ENCODE assay signal across 1 cellular context in the genomic region with DNA sequence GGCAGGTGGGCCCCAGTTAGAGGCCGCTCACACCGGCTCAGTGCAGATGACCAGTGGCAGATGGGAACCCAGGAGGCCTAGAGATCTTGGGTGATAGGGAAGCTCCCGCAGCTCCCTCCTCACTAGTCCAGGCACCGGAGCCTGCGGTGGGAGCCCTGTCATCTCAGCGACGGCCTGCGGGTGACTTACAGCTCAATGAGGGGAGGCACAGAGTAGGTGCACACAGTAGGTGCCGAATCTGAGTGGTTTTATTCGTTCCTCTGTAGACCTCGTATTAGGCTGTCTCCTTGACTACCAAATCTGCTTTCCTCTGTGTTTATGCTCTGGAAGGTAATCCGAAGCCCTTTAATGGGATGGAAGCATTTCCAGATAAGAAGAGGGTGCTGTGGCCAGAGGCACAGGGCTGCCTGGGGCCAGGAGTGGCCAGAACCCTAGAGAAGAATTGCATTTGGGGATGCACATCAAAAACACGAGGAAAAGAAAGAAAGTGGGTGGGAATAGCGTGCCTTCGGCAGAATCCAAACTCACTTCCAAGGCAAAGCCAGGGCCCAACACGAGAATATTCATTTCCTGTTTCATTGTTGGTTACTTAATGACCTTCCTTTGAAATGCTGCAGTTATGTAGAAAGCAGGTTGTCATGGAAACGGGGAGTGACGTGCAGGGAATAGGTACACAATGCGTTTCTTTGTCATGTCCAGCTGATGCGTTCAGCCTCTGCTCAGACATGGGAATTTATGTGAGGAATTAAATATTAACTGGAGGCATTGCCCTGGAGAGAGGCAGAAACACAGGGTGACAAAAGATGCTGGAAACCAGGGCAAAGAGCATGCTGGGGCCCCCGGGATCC.
A peak's percentile ranks its signal among the peaks of the same experiment; 100 is the strongest.
TF ChIP-seq lines count a peak whose summit lies in the region.

No MANE protein-coding gene starts in this region.

TF ChIP-seq in HepG2, 621 proteins besides CTCF, POLR2A, EP300 and RAD21 (continued from another document and continues in another):
- TF ChIP-seq, protein P1, sequence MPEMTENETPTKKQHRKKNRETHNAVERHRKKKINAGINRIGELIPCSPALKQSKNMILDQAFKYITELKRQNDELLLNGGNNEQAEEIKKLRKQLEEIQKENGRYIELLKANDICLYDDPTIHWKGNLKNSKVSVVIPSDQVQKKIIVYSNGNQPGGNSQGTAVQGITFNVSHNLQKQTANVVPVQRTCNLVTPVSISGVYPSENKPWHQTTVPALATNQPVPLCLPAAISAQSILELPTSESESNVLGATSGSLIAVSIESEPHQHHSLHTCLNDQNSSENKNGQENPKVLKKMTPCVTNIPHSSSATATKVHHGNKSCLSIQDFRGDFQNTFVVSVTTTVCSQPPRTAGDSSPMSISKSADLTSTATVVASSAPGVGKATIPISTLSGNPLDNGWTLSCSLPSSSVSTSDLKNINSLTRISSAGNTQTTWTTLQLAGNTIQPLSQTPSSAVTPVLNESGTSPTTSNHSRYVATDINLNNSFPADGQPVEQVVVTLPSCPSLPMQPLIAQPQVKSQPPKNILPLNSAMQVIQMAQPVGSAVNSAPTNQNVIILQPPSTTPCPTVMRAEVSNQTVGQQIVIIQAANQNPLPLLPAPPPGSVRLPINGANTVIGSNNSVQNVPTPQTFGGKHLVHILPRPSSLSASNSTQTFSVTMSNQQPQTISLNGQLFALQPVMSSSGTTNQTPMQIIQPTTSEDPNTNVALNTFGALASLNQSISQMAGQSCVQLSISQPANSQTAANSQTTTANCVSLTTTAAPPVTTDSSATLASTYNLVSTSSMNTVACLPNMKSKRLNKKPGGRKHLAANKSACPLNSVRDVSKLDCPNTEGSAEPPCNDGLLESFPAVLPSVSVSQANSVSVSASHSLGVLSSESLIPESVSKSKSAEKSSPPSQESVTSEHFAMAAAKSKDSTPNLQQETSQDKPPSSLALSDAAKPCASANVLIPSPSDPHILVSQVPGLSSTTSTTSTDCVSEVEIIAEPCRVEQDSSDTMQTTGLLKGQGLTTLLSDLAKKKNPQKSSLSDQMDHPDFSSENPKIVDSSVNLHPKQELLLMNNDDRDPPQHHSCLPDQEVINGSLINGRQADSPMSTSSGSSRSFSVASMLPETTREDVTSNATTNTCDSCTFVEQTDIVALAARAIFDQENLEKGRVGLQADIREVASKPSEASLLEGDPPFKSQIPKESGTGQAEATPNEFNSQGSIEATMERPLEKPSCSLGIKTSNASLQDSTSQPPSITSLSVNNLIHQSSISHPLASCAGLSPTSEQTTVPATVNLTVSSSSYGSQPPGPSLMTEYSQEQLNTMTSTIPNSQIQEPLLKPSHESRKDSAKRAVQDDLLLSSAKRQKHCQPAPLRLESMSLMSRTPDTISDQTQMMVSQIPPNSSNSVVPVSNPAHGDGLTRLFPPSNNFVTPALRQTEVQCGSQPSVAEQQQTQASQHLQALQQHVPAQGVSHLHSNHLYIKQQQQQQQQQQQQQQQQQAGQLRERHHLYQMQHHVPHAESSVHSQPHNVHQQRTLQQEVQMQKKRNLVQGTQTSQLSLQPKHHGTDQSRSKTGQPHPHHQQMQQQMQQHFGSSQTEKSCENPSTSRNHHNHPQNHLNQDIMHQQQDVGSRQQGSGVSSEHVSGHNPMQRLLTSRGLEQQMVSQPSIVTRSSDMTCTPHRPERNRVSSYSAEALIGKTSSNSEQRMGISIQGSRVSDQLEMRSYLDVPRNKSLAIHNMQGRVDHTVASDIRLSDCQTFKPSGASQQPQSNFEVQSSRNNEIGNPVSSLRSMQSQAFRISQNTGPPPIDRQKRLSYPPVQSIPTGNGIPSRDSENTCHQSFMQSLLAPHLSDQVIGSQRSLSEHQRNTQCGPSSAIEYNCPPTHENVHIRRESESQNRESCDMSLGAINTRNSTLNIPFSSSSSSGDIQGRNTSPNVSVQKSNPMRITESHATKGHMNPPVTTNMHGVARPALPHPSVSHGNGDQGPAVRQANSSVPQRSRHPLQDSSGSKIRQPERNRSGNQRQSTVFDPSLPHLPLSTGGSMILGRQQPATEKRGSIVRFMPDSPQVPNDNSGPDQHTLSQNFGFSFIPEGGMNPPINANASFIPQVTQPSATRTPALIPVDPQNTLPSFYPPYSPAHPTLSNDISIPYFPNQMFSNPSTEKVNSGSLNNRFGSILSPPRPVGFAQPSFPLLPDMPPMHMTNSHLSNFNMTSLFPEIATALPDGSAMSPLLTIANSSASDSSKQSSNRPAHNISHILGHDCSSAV (CRISPR knock-in tag; IDR thresholded peaks at IDR 0.05; ENCODE audit: borderline replicate concordance), result no peak
- TF ChIP-seq NAIF1 (CRISPR knock-in tag; IDR thresholded peaks at IDR 0.05; ENCODE audit: borderline replicate concordance) (no peak), ZFY (CRISPR knock-in tag; IDR thresholded peaks at IDR 0.05) (peak; percentile 69; the same call in 1 of the 2 replicates), ZNF724P (CRISPR knock-in tag; IDR thresholded peaks at IDR 0.05; ENCODE audit: borderline replicate concordance) (0 out of 2 replicates have a peak, but pooled peaks have one; percentile 19), ZNF816 (CRISPR knock-in tag; IDR thresholded peaks at IDR 0.05; ENCODE audit: borderline replicate concordance) (no peak; the same call in 1 of the 2 replicates), KLF16 (CRISPR knock-in tag; IDR thresholded peaks at IDR 0.05) (no peak; a peak in 1 of 4 replicates), MLLT10 (CRISPR knock-in tag; IDR thresholded peaks at IDR 0.05) (no peak), SALL1 (CRISPR knock-in tag; IDR thresholded peaks at IDR 0.05) (peak; percentile 84), ZFP36L2 (CRISPR knock-in tag; IDR thresholded peaks at IDR 0.05) (no peak), ZKSCAN1 (IDR thresholded peaks at IDR 0.05; ENCODE audit: low read length) (peak; percentile 98), ZNF510 (CRISPR knock-in tag; IDR thresholded peaks at IDR 0.05; ENCODE audit: low read depth) (no peak), MXD4 (CRISPR knock-in tag; IDR thresholded peaks at IDR 0.05) (peak; percentile 24; the same call in 1 of the 2 replicates), ZNF619 (CRISPR knock-in tag; IDR thresholded peaks at IDR 0.05) (0 out of 2 replicates have a peak, but pooled peaks have one; percentile 29), NCOA2 (CRISPR knock-in tag; IDR thresholded peaks at IDR 0.05) (peak; percentile 76; the same call in 1 of the 2 replicates), HOXA7 (CRISPR knock-in tag; IDR thresholded peaks at IDR 0.05) (no peak), SP5 (CRISPR knock-in tag; IDR thresholded peaks at IDR 0.05; ENCODE audit: borderline replicate concordance, low read depth) (no peak; the same call in 1 of the 2 replicates), TBX2 (CRISPR knock-in tag; IDR thresholded peaks at IDR 0.05; ENCODE audit: borderline replicate concordance) (peak; percentile 95), ZNF7 (CRISPR knock-in tag; IDR thresholded peaks at IDR 0.05) (no peak), RCOR2 (CRISPR knock-in tag; IDR thresholded peaks at IDR 0.05) (peak; percentile 76; the same call in 1 of the 2 replicates), ATM (IDR thresholded peaks at IDR 0.05; ENCODE audit: borderline replicate concordance) (peak; percentile 72; the same call in 1 of the 2 replicates), SATB2 (CRISPR knock-in tag; IDR thresholded peaks at IDR 0.05) (no peak), SAP130 (CRISPR knock-in tag; IDR thresholded peaks at IDR 0.05; ENCODE audit: low read depth) (peak; percentile 97), CBX1 (IDR thresholded peaks at IDR 0.05; ENCODE audit: low read depth) (no peak), TRIM24 (CRISPR knock-in tag; IDR thresholded peaks at IDR 0.05) (no peak), KDM5A (IDR thresholded peaks at IDR 0.05; ENCODE audit: borderline replicate concordance, low read length) (no peak; the same call in 1 of the 2 replicates), KLF6 (CRISPR knock-in tag; IDR thresholded peaks at IDR 0.05) (no peak; the same call in 1 of the 2 replicates), REPIN1 (CRISPR knock-in tag; IDR thresholded peaks at IDR 0.05; ENCODE audit: borderline replicate concordance, low read depth) (peak; percentile 68; the same call in 1 of the 2 replicates), ATF7-NPFF (CRISPR knock-in tag; IDR thresholded peaks at IDR 0.05; ENCODE audit: low read depth) (no peak), ZFP1 (CRISPR knock-in tag; IDR thresholded peaks at IDR 0.05) (no peak; the same call in 1 of the 2 replicates)
- TF ChIP-seq, protein P2, sequence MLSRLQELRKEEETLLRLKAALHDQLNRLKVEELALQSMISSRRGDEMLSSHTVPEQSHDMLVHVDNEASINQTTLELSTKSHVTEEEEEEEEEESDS (CRISPR knock-in tag; IDR thresholded peaks at IDR 0.05; ENCODE audit: borderline replicate concordance), result peak; percentile 77; the same call in 1 of the 2 replicates
- TF ChIP-seq, protein P3, sequence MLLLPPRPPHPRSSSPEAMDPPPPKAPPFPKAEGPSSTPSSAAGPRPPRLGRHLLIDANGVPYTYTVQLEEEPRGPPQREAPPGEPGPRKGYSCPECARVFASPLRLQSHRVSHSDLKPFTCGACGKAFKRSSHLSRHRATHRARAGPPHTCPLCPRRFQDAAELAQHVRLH (CRISPR knock-in tag; IDR thresholded peaks at IDR 0.05; ENCODE audit: borderline replicate concordance, low read depth), result peak; percentile 56; the same call in 1 of the 2 replicates
- TF ChIP-seq, protein P4, sequence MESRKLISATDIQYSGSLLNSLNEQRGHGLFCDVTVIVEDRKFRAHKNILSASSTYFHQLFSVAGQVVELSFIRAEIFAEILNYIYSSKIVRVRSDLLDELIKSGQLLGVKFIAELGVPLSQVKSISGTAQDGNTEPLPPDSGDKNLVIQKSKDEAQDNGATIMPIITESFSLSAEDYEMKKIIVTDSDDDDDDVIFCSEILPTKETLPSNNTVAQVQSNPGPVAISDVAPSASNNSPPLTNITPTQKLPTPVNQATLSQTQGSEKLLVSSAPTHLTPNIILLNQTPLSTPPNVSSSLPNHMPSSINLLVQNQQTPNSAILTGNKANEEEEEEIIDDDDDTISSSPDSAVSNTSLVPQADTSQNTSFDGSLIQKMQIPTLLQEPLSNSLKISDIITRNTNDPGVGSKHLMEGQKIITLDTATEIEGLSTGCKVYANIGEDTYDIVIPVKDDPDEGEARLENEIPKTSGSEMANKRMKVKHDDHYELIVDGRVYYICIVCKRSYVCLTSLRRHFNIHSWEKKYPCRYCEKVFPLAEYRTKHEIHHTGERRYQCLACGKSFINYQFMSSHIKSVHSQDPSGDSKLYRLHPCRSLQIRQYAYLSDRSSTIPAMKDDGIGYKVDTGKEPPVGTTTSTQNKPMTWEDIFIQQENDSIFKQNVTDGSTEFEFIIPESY (CRISPR knock-in tag; IDR thresholded peaks at IDR 0.05), result peak; percentile 37; the same call in 1 of the 2 replicates
- TF ChIP-seq, protein P5, sequence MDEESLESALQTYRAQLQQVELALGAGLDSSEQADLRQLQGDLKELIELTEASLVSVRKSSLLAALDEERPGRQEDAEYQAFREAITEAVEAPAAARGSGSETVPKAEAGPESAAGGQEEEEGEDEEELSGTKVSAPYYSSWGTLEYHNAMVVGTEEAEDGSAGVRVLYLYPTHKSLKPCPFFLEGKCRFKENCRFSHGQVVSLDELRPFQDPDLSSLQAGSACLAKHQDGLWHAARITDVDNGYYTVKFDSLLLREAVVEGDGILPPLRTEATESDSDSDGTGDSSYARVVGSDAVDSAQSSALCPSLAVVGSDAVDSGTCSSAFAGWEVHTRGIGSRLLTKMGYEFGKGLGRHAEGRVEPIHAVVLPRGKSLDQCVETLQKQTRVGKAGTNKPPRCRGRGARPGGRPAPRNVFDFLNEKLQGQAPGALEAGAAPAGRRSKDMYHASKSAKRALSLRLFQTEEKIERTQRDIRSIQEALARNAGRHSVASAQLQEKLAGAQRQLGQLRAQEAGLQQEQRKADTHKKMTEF (CRISPR knock-in tag; IDR thresholded peaks at IDR 0.05), result peak; percentile 86
- TF ChIP-seq, protein P6, sequence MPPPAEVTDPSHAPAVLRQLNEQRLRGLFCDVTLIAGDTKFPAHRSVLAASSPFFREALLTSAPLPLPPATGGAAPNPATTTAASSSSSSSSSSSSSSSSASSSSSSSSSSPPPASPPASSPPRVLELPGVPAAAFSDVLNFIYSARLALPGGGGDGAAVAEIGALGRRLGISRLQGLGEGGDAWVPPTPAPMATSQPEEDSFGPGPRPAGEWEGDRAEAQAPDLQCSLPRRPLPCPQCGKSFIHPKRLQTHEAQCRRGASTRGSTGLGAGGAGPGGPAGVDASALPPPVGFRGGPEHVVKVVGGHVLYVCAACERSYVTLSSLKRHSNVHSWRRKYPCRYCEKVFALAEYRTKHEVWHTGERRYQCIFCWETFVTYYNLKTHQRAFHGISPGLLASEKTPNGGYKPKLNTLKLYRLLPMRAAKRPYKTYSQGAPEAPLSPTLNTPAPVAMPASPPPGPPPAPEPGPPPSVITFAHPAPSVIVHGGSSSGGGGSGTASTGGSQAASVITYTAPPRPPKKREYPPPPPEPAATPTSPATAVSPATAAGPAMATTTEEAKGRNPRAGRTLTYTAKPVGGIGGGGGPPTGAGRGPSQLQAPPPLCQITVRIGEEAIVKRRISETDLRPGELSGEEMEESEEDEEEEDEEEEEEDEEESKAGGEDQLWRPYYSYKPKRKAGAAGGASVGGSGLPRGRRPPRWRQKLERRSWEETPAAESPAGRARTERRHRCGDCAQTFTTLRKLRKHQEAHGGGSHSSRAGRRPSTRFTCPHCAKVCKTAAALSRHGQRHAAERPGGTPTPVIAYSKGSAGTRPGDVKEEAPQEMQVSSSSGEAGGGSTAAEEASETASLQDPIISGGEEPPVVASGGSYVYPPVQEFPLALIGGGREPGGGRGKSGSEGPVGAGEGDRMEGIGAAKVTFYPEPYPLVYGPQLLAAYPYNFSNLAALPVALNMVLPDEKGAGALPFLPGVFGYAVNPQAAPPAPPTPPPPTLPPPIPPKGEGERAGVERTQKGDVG (CRISPR knock-in tag; IDR thresholded peaks at IDR 0.05; ENCODE audit: borderline replicate concordance), result no peak
- TF ChIP-seq, protein P7, sequence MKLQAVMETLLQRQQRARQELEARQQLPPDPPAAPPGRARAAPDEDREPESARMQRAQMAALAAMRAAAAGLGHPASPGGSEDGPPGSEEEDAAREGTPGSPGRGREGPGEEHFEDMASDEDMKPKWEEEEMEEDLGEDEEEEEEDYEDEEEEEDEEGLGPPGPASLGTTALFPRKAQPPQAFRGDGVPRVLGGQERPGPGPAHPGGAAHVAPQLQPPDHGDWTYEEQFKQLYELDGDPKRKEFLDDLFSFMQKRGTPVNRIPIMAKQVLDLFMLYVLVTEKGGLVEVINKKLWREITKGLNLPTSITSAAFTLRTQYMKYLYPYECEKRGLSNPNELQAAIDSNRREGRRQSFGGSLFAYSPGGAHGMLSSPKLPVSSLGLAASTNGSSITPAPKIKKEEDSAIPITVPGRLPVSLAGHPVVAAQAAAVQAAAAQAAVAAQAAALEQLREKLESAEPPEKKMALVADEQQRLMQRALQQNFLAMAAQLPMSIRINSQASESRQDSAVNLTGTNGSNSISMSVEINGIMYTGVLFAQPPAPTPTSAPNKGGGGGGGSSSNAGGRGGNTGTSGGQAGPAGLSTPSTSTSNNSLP (IDR thresholded peaks at IDR 0.05; ENCODE audit: low read depth, low read length), result peak; percentile 99
